In genomic region chr7:157855452-157856213, GRCh38 we compare ENCODE assay signal across 12 cellular contexts.
"Had no signal": no experiment of that assay in that cellular context is flagged by ENCODE, and none has a peak within 500 bp of the region (broad histone marks: within the 10 kb centered on the region; RNA-seq: fewer than 3 reads in every experiment).

No MANE protein-coding gene starts in this region.

- H3K36me3 ChIP-seq: esophagus muscularis mucosa, pancreas had no signal

- H3K36me3 Mint-ChIP-seq: activated naive CD8-positive, alpha-beta T cell treated with anti-CD3 and anti-CD28 coated beads for 36 hours; memory B cell had no signal

- H3K9me3 Mint-ChIP-seq: T-helper 1 cell treated with Interleukin-12 subunit alpha and Interleukin-12 subunit beta and Interleukin-4 antibody, amounts not matched to agents 30 μg/mL and 1 μg/mL, for 36 hours had no signal

- H3K4me1 ChIP-seq: pancreas had no signal

- H3K4me3 ChIP-seq: esophagus muscularis mucosa, testis had no signal

- H3K27me3 ChIP-seq: esophagus muscularis mucosa, pancreas, testis had no signal

- H3K27ac Mint-ChIP-seq: activated naive CD8-positive, alpha-beta T cell treated with anti-CD3 and anti-CD28 coated beads for 36 hours; memory B cell; stimulated activated naive CD8-positive, alpha-beta T cell treated with anti-CD3 and anti-CD28 coated beads, Interleukin-15, amount 100 ng/mL, for 72 hours; T-helper 1 cell treated with Interleukin-12 subunit alpha and Interleukin-12 subunit beta and Interleukin-4 antibody, amounts not matched to agents 30 μg/mL and 1 μg/mL, for 36 hours had no signal

- H3K27me3 Mint-ChIP-seq: activated naive CD8-positive, alpha-beta T cell treated with anti-CD3 and anti-CD28 coated beads for 36 hours; memory B cell; stimulated activated naive CD8-positive, alpha-beta T cell treated with anti-CD3 and anti-CD28 coated beads, Interleukin-15, amount 100 ng/mL, for 72 hours had no signal

- H3K4me1 Mint-ChIP-seq: memory B cell had no signal

- H3K4me3 Mint-ChIP-seq: activated naive CD8-positive, alpha-beta T cell treated with anti-CD3 and anti-CD28 coated beads for 36 hours; memory B cell; stimulated activated naive CD8-positive, alpha-beta T cell treated with anti-CD3 and anti-CD28 coated beads, Interleukin-15, amount 100 ng/mL, for 72 hours; T-helper 1 cell treated with Interleukin-12 subunit alpha and Interleukin-12 subunit beta and Interleukin-4 antibody, amounts not matched to agents 30 μg/mL and 1 μg/mL, for 36 hours had no signal

- H3K9me3 ChIP-seq: esophagus muscularis mucosa, pancreas, testis had no signal

- DNase-seq: activated effector memory CD4-positive, alpha-beta T cell treated with Interleukin-2 at 50 U/mL for 16 hours; activated naive CD8-positive, alpha-beta T cell treated with anti-CD3 and anti-CD28 coated beads for 36 hours; activated T-cell treated with anti-CD3 and anti-CD28 coated beads, Interleukin-2, amount 50 U/mL, for 1 hour; anterior cingulate cortex; glutamatergic neuron; pancreas; stimulated activated CD4-positive, alpha-beta T cell treated with anti-CD3 and anti-CD28 coated beads, Interleukin-4, amount 100 ng/mL, for 4 hours; stimulated activated naive CD8-positive, alpha-beta T cell treated with anti-CD3 and anti-CD28 coated beads, Interleukin-15, amount 100 ng/mL, for 72 hours; testis had no signal

- H3K27ac ChIP-seq: pancreas, testis had no signal

- ATAC-seq: pancreas; stimulated activated naive CD8-positive, alpha-beta T cell treated with anti-CD3 and anti-CD28 coated beads, Interleukin-15, amount 100 ng/mL, for 72 hours had no signal
